Comparison of ENCODE assay signal across 8 cellular contexts in genomic region chrX:56978172-56978571, GRCh38. TPM values are rescaled to one million over a fixed set of nuclear protein-coding genes. Genes with fewer than 3 reads are reported as not detected.
DNase-seq lines count a peak whose midpoint lies in the region; ATAC-seq and TF ChIP-seq lines count a peak whose summit lies in the region.

No MANE protein-coding gene starts in this region.

- H3K4me2 ChIP-seq in PC-3 (ENCODE audit: low read length) = no peak overlapping the region

- no peak overlapping the region for H3K4me3 Mint-ChIP-seq in activated CD4-positive, alpha-beta T cell treated with anti-CD3 and anti-CD28 coated beads for 36 hours

- peak; percentile 44 for DNase-seq in activated CD4-positive, alpha-beta T cell treated with anti-CD3 and anti-CD28 coated beads for 36 hours
- no peak for DNase-seq in activated CD4-positive, alpha-beta T cell treated with anti-CD3 and anti-CD28 coated beads for 1 hour
- DNase-seq in HL-60 (ENCODE audit: low read depth in 1 of 2, low spot score in 1 of 2) (peak in 1 of 2 experiments; percentile 53), PC-3 (peak; percentile 73), ascending aorta (ENCODE audit: low spot score in 2 of 2) (no peak), iPS-NIHi7 (ENCODE audit: extremely low spot score) (peak; percentile 52)
- peak; percentile 7 for DNase-seq in stimulated activated CD8-positive, alpha-beta memory T cell treated with anti-CD3 and anti-CD28 coated beads, Interleukin-12 subunit alpha, Interleukin-12 subunit beta, amount 100 ng/mL, for 1 hour (ENCODE audit: low read depth)

- no peaks in the 10 kb centered on the region for H3K4me1 Mint-ChIP-seq in activated CD4-positive, alpha-beta T cell treated with anti-CD3 and anti-CD28 coated beads for 36 hours

- H3K9me3 Mint-ChIP-seq in activated CD4-positive, alpha-beta T cell treated with anti-CD3 and anti-CD28 coated beads for 36 hours (ENCODE audit: low read depth) = no peaks in the 10 kb centered on the region

- no peak overlapping the region for H2AFZ ChIP-seq in PC-3 (ENCODE audit: low read length)

- H3K36me3 ChIP-seq in PC-3 (ENCODE audit: low read depth, low read length) (peaks cover 6% of the 10 kb centered on the region), ascending aorta (no peaks in the 10 kb centered on the region)

- BruUV-seq in PC-3 (replicated peaks; lab: Mats Ljungman, UMichigan) = no TSS peak

- no peaks in the 10 kb centered on the region for H3F3A ChIP-seq in PC-3 (ENCODE audit: low read length, unreplicated experiment)

- H3K4me3 ChIP-seq in HL-60 (replicated peaks; ENCODE audit: insufficient read depth, low read length) (no peak overlapping the region), PC-3 (ENCODE audit: low read length) (no peak overlapping the region), ascending aorta (no peak overlapping the region)

- H3K9me3 ChIP-seq in PC-3 (ENCODE audit: low read length) (no peaks in the 10 kb centered on the region), ascending aorta (no peaks in the 10 kb centered on the region)

- no peaks in the 10 kb centered on the region for H4K20me1 ChIP-seq in PC-3 (ENCODE audit: low read length)

- CTCF ChIA-PET in activated CD4-positive, alpha-beta T cell treated with anti-CD3 and anti-CD28 coated beads for 36 hours (lab: Charles Lee) = interaction anchor here (0.6 to 3.0 kb wide), 11 partner anchors 9 to 513 kb away, joined by 3 to 17 read pairs (median 4); partner anchors contain the start of gene FAAH2
- CTCF ChIA-PET in PC-3 (lab: Charles Lee) = interaction anchor here (1.1 kb wide), 1 partner anchor 213 kb away, joined by 3 read pairs; no protein-coding TSS in a partner anchor

- peak; percentile 92 for ATAC-seq in activated CD4-positive, alpha-beta T cell treated with anti-CD3 and anti-CD28 coated beads for 36 hours
- peak; percentile 91 for ATAC-seq in GM21515 (IDR thresholded peaks at IDR 0.05; ENCODE audit: unreplicated experiment)
- ATAC-seq in PC-3 = peak; percentile 81

- no peak overlapping the region for H3K9ac ChIP-seq in PC-3 (ENCODE audit: low read length)

- intact Hi-C loops in activated CD4-positive, alpha-beta T cell treated with anti-CD3 and anti-CD28 coated beads for 36 hours (cut with DNase I, micrococcal nuclease) = loop anchor here (1.0 to 5.0 kb wide), 2 partner anchors 166 to 175 kb away; no protein-coding TSS in a partner anchor
- intact Hi-C loops in PC-3 (cut with micrococcal nuclease) = loop anchor here (1.0 kb wide), 1 partner anchor 175 kb away; no protein-coding TSS in a partner anchor
- intact Hi-C loops in ascending aorta (cut with DNase I) = loop anchor here (1.0 kb wide), 1 partner anchor 175 kb away; no protein-coding TSS in a partner anchor

- no peak overlapping the region for H3K27ac Mint-ChIP-seq in activated CD4-positive, alpha-beta T cell treated with anti-CD3 and anti-CD28 coated beads for 36 hours

- no peaks in the 10 kb centered on the region for H3K79me2 ChIP-seq in PC-3 (ENCODE audit: low read length)

- no peaks in the 10 kb centered on the region for H3K9me2 ChIP-seq in PC-3 (replicated peaks; ENCODE audit: low read length)

- peaks cover 12% of the 10 kb centered on the region for H3K36me3 Mint-ChIP-seq in activated CD4-positive, alpha-beta T cell treated with anti-CD3 and anti-CD28 coated beads for 36 hours (ENCODE audit: low read depth)

- POLR2A ChIA-PET in activated CD4-positive, alpha-beta T cell treated with anti-CD3 and anti-CD28 coated beads for 36 hours (lab: Charles Lee) = no interaction called here
- POLR2A ChIA-PET in PC-3 (lab: Charles Lee; ENCODE audit: unreplicated experiment) = no interaction called here

- TF ChIP-seq CTCF in HL-60 (IDR thresholded peaks at IDR 0.05; ENCODE audit: insufficient read depth, low read length) = peak; percentile 18
- TF ChIP-seq CTCF in PC-3 (conservative IDR thresholded peaks at IDR 0.05; ENCODE audit: low read depth, low read length) = peak; percentile 76
- peak; percentile 41 to 63 (median 48) for TF ChIP-seq CTCF in ascending aorta (IDR thresholded peaks at IDR 0.05)

- no peaks in the 10 kb centered on the region for H3K27me3 Mint-ChIP-seq in activated CD4-positive, alpha-beta T cell treated with anti-CD3 and anti-CD28 coated beads for 36 hours

- H3K27ac ChIP-seq in HL-60 (replicated peaks) (no peak overlapping the region), PC-3 (ENCODE audit: low read length) (no peak overlapping the region), ascending aorta (no peak overlapping the region)

- H3K4me1 ChIP-seq in PC-3 (ENCODE audit: insufficient read depth, low read length) (peaks cover 4% of the 10 kb centered on the region), ascending aorta (no peaks in the 10 kb centered on the region)

- H3K27me3 ChIP-seq in HL-60 (ENCODE audit: insufficient read depth, poor library complexity, severe bottlenecking) (no peaks in the 10 kb centered on the region), PC-3 (ENCODE audit: low read length) (no peaks in the 10 kb centered on the region), ascending aorta (no peaks in the 10 kb centered on the region)

RNA-seq across cellular contexts. Expression of gene SPIN3, which starts 17.2 kb away (rescaled TPM):
- total RNA-seq in activated CD4-positive, alpha-beta T cell treated with anti-CD3 and anti-CD28 coated beads for 36 hours = 1 to 10 TPM; 7.7 to 10.0 TPM
- total RNA-seq in PC-3 (2014; rRNA removed) (8.4 and 9.0 TPM in 2 replicates), ascending aorta (3.9 TPM)

Comparison
In these comparisons a context has a peak if more than half of its experiments do, and no peak if none do; other contexts are left out.
1. DNase-seq: peak in activated CD4-positive, alpha-beta T cell treated with anti-CD3 and anti-CD28 coated beads for 36 hours (single experiment), PC-3 (single experiment), iPS-NIHi7 (single experiment) and stimulated activated CD8-positive, alpha-beta memory T cell treated with anti-CD3 and anti-CD28 coated beads, Interleukin-12 subunit alpha, Interleukin-12 subunit beta, amount 100 ng/mL, for 1 hour (single experiment); none in activated CD4-positive, alpha-beta T cell treated with anti-CD3 and anti-CD28 coated beads for 1 hour (single experiment) and ascending aorta (0 of 2).
2. CTCF ChIP-seq: peak in every context shown above with its lines; median percentile 76 in PC-3; 48 in ascending aorta; 18 in HL-60.
3. Peak in every context shown above with its lines, with median percentiles within 50 percentile points of each other: ATAC-seq.